ENCODE assay signal across 9 cellular contexts in the genomic region with DNA sequence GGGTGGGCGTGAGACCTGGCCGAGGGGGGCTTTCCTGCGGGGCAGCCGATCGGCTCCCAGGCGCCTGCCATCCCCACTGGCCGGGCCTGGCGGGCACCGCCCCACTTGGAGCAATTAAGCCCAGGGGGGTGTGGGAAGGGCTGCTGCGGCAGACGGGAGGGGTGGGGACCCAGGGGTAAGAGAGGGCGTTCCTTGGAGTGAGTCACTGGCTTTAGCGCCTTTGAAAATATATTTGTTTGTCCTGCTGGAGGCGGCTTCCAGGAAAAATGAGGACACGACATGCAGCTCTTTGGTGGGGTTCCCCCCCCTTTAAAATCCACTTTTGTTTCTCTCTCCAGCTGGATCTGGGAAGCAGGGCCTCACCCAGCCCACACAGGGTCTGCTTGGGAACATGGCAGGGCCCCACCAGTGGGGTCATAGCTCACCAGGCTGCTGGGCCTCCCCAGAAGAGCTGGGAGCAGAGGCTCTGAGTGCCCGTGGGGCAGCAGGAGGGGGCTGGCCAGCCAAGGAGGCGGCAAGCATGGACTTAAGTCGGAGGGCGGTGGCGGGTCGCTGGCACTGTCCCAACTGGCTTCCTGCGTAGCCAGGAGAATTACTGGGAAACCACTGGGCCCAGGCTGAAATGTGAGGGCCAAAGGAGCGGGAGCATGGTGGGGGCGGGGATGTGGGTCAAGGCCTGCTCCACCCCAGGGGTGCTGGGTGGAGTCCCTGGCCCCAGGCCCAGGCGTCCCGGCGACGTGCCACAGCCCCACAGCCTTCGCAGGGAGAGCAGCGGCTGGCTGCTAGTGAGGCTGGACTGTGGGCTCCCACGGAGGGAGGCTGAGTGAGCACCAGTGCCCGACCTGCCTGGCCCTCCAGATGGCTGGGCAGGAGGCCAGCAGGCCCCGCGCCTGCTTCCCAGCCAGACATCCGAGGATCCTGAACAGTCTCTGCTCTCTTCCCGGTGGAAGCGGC.
DNase-seq lines count a peak whose midpoint lies in the region; ATAC-seq and TF ChIP-seq lines count a peak whose summit lies in the region.
"Had no signal": no experiment of that assay in that cellular context is flagged by ENCODE, and none has a peak within 500 bp of the region (broad histone marks: within the 10 kb centered on the region; RNA-seq: fewer than 3 reads in every experiment).

No MANE protein-coding gene starts in this region.

- H3K9ac ChIP-seq in stomach smooth muscle (ENCODE audit: low read length in 2 of 2) (peak overlapping the region; percentile 64 to 72), H9 (ENCODE audit: extremely low read depth, insufficient read length, low read length) (no peak overlapping the region)

- no peak overlapping the region for H3T11ph ChIP-seq in H9 (ENCODE audit: low read length)

- no peak overlapping the region for H2AK5ac ChIP-seq in H9 (ENCODE audit: insufficient read length, low read length)

- H3K36me3 Mint-ChIP-seq in stimulated activated naive B cell treated with anti-CD40 and anti-IgM and Interleukin-4, amounts not matched to agents 10 μg/mL and 1 μg/mL and 100 μg/mL, for 72 hours, result peaks cover 57 to 78% of the 10 kb centered on the region in 2 donors
- peaks cover 29 to 72% (median 58%) of the 10 kb centered on the region in 3 experiments; a peak in 6 of 7 replicates for H3K36me3 Mint-ChIP-seq in H9 (ENCODE audit: insufficient read depth in 1 of 3, low read depth in 3 of 3)

- H3K4me2 ChIP-seq in H9 (ENCODE audit: insufficient read depth, insufficient read length, low read length), result no peak overlapping the region

- H2BK20ac ChIP-seq in H9 (ENCODE audit: low read depth, low read length, poor library complexity, severe bottlenecking), result no peak overlapping the region

- CTCF ChIA-PET in BJ (lab: Yijun Ruan, JAX), result no interaction called here

- H3K9me3 ChIP-seq in breast epithelium (no peaks in the 10 kb centered on the region), stomach smooth muscle (ENCODE audit: control insufficient read depth in 2 of 2, low read length in 2 of 2) (no peaks in the 10 kb centered on the region), H9 (ENCODE audit: control insufficient read depth, low read depth, low read length) (no peaks in the 10 kb centered on the region)

- H3K36me3 ChIP-seq in BJ (ENCODE audit: control insufficient read depth, insufficient read depth, low read length) (peaks cover 35% of the 10 kb centered on the region), breast epithelium (no peaks in the 10 kb centered on the region), stomach smooth muscle (ENCODE audit: control insufficient read depth in 2 of 2, insufficient read depth in 2 of 2, low read length in 2 of 2) (peaks cover 23 to 28% of the 10 kb centered on the region in 2 donors)

- no peaks in the 10 kb centered on the region for H3K79me2 ChIP-seq in H9 (ENCODE audit: insufficient read depth, low read length)

- WGBS in H9 (ENCODE audit: extremely low coverage, insufficient read length, low lambda C conversion rate), result no CpG with 5 or more reads among the region's 37 CpGs

- H3K79me1 ChIP-seq in H9 (ENCODE audit: insufficient read depth, low read depth, low read length, poor library complexity, severe bottlenecking), result no peaks in the 10 kb centered on the region

- TF ChIP-seq CTCF in BJ (IDR thresholded peaks at IDR 0.05; ENCODE audit: insufficient read depth, low read depth, low read length) (no peak), breast epithelium (IDR thresholded peaks at IDR 0.05) (peak in 1 of 3 donors; percentile 16), H9 (conservative IDR thresholded peaks at IDR 0.05) (no peak)

- no peak for ATAC-seq in stimulated activated naive B cell treated with anti-CD40 and anti-IgM and Interleukin-4, amounts not matched to agents 10 μg/mL and 1 μg/mL and 100 μg/mL, for 72 hours (replicated peaks)
- no peak for ATAC-seq in HG02678 (IDR thresholded peaks at IDR 0.05; ENCODE audit: unreplicated experiment)

- H3K4me3 ChIP-seq in BJ (ENCODE audit: low read depth, low read length), result peak overlapping the region; percentile 25
- H3K4me3 ChIP-seq in breast epithelium, result peak overlapping the region; percentile 10 to 64 (median 35)
- H3K4me3 ChIP-seq in stomach smooth muscle (ENCODE audit: low read length in 2 of 2), result peak overlapping the region in 1 of 2 donors; percentile 55

- no peak overlapping the region for H3K4ac ChIP-seq in H9 (ENCODE audit: low read depth, low read length)

- H3K23me2 ChIP-seq in H9 (ENCODE audit: insufficient read length, low read depth, low read length, poor library complexity, severe bottlenecking), result no peaks in the 10 kb centered on the region

- no peak overlapping the region for H2BK15ac ChIP-seq in H9 (ENCODE audit: low read depth, low read length)

- H4K8ac ChIP-seq in H9 (replicated peaks; ENCODE audit: insufficient read length, low read depth, low read length), result no peak overlapping the region

- no peaks in the 10 kb centered on the region for H3K4me1 Mint-ChIP-seq in stimulated activated naive B cell treated with anti-CD40 and anti-IgM and Interleukin-4, amounts not matched to agents 10 μg/mL and 1 μg/mL and 100 μg/mL, for 72 hours
- peaks cover 9 to 23% of the 10 kb centered on the region in 2 experiments for H3K4me1 Mint-ChIP-seq in H9

- H3K23ac ChIP-seq in H9 (ENCODE audit: insufficient read length, low read depth, low read length), result no peak overlapping the region

- intact Hi-C loops in breast epithelium (cut with DNase I; ENCODE audit: low total_unique reads), result no loop called here

- H3K9me3 Mint-ChIP-seq in stimulated activated naive B cell treated with anti-CD40 and anti-IgM and Interleukin-4, amounts not matched to agents 10 μg/mL and 1 μg/mL and 100 μg/mL, for 72 hours, result no peaks in the 10 kb centered on the region
- no peaks in the 10 kb centered on the region for H3K9me3 Mint-ChIP-seq in H9
- H3K9me3 Mint-ChIP-seq: dendritic cell treated with granulocyte-macrophage colony-stimulating factor and Interleukin-4, amounts not matched to agents 40 ng/mL and 50 ng/mL, for 4 days had no signal

- H3K27ac ChIP-seq in breast epithelium (peak overlapping the region; percentile 94 to 98), stomach smooth muscle (ENCODE audit: low read length) (peak overlapping the region; percentile 96), H9 (ENCODE audit: insufficient read length, low read depth, low read length) (no peak overlapping the region)

- H4K91ac ChIP-seq in H9 (ENCODE audit: insufficient read length, low read depth, low read length), result no peak overlapping the region

- H3K14ac ChIP-seq in H9 (ENCODE audit: insufficient read depth, low read length), result no peak overlapping the region; the same call in 1 of the 2 replicates

- no peak for TF ChIP-seq POLR2A in breast epithelium (IDR thresholded peaks at IDR 0.05)

- H3K4me1 ChIP-seq in breast epithelium (peaks cover 12 to 17% of the 10 kb centered on the region in 2 donors), stomach smooth muscle (ENCODE audit: control insufficient read depth, insufficient read depth, low read length) (peaks cover 56% of the 10 kb centered on the region), H9 (ENCODE audit: insufficient read depth, low read length) (no peaks in the 10 kb centered on the region; the same call in 1 of the 2 replicates)

- no peak overlapping the region for H2AFZ ChIP-seq in H9 (ENCODE audit: low read length)

- DNase-seq in BJ (ENCODE audit: low read depth) (peak; percentile 87), NCI-H2029 (lab: John Stamatoyannopoulos, UW) (peak; percentile 82), breast epithelium (ENCODE audit: low spot score in 2 of 2) (peak; percentile 88 to 90), islet precursor cell (peak; percentile 86), H9 (no peak)
- no peak for DNase-seq in stimulated activated naive B cell treated with anti-CD40 and anti-IgM and Interleukin-4, amounts not matched to agents 10 μg/mL and 1 μg/mL and 100 μg/mL, for 72 hours

- no peaks in the 10 kb centered on the region for H4K20me1 ChIP-seq in H9 (ENCODE audit: control insufficient read depth, insufficient read depth, insufficient read length)

- no peak overlapping the region for H3K18ac ChIP-seq in H9 (ENCODE audit: insufficient read length, low read depth, low read length)

- POLR2A ChIA-PET in BJ (lab: Charles Lee), result interaction anchor here (0.6 kb wide), 1 partner anchor 53 kb away, joined by 4 read pairs; no protein-coding TSS in a partner anchor

- no peak overlapping the region for H2BK12ac ChIP-seq in H9 (ENCODE audit: insufficient read length, low read depth, low read length)

- H4K5ac ChIP-seq in H9 (ENCODE audit: insufficient read length, low read depth, low read length), result no peak overlapping the region

- H3K27me3 ChIP-seq in BJ (ENCODE audit: control insufficient read depth, insufficient read depth, low read length), result no peaks in the 10 kb centered on the region
- H3K27me3 ChIP-seq in breast epithelium, result no peaks in the 10 kb centered on the region
- no peaks in the 10 kb centered on the region for H3K27me3 ChIP-seq in stomach smooth muscle (ENCODE audit: control insufficient read depth in 1 of 2, insufficient read depth in 2 of 2, low read length in 2 of 2)
- H3K27me3 ChIP-seq in H9 (ENCODE audit: insufficient read depth, low read length), result no peaks in the 10 kb centered on the region

- no peak overlapping the region for H3K4me3 Mint-ChIP-seq in stimulated activated naive B cell treated with anti-CD40 and anti-IgM and Interleukin-4, amounts not matched to agents 10 μg/mL and 1 μg/mL and 100 μg/mL, for 72 hours
- H3K4me3 Mint-ChIP-seq in H9, result no peak overlapping the region
- H3K4me3 Mint-ChIP-seq: dendritic cell treated with granulocyte-macrophage colony-stimulating factor and Interleukin-4, amounts not matched to agents 40 ng/mL and 50 ng/mL, for 4 days had no signal

- no peaks in the 10 kb centered on the region for H3K27me3 Mint-ChIP-seq in stimulated activated naive B cell treated with anti-CD40 and anti-IgM and Interleukin-4, amounts not matched to agents 10 μg/mL and 1 μg/mL and 100 μg/mL, for 72 hours
- H3K27me3 Mint-ChIP-seq in H9 (ENCODE audit: low read depth), result no peaks in the 10 kb centered on the region
- H3K27me3 Mint-ChIP-seq: dendritic cell treated with granulocyte-macrophage colony-stimulating factor and Interleukin-4, amounts not matched to agents 40 ng/mL and 50 ng/mL, for 4 days had no signal

- no peak overlapping the region for H3K56ac ChIP-seq in H9 (ENCODE audit: insufficient read length, low read depth, low read length)

- H2BK5ac ChIP-seq in H9 (ENCODE audit: insufficient read length, low read length), result no peak overlapping the region

- no peak overlapping the region for H2BK120ac ChIP-seq in H9 (ENCODE audit: low read depth, low read length, poor library complexity, severe bottlenecking)

- H3K27ac Mint-ChIP-seq in stimulated activated naive B cell treated with anti-CD40 and anti-IgM and Interleukin-4, amounts not matched to agents 10 μg/mL and 1 μg/mL and 100 μg/mL, for 72 hours, result no peak overlapping the region
- H3K27ac Mint-ChIP-seq in H9, result peak overlapping the region in 1 of 3 experiments; percentile 62; a peak in 1 of 7 replicates
- H3K27ac Mint-ChIP-seq: dendritic cell treated with granulocyte-macrophage colony-stimulating factor and Interleukin-4, amounts not matched to agents 40 ng/mL and 50 ng/mL, for 4 days had no signal

Comparison
In these comparisons a context has a peak if more than half of its experiments do, and no peak if none do; other contexts are left out.
1. DNase-seq: peak in BJ (single experiment), NCI-H2029 (single experiment), breast epithelium (2 of 2) and islet precursor cell (single experiment); none in stimulated activated naive B cell treated with anti-CD40 and anti-IgM and Interleukin-4, amounts not matched to agents 10 μg/mL and 1 μg/mL and 100 μg/mL, for 72 hours (single experiment) and H9 (single experiment).